10 cellular contexts compared by ENCODE assay signal in genomic region chr4:151604238-151604637, GRCh38.
DNase-seq lines count a peak whose midpoint lies in the region; ATAC-seq, FAIRE-seq and TF ChIP-seq lines count a peak whose summit lies in the region.
"Had no signal": no experiment of that assay in that cellular context is flagged by ENCODE, and none has a peak within 500 bp of the region (broad histone marks: within the 10 kb centered on the region; RNA-seq: fewer than 3 reads in every experiment).

No MANE protein-coding gene starts in this region.

- peak; percentile 48 for TF ChIP-seq CTCF in astrocyte (IDR thresholded peaks at IDR 0.05; ENCODE audit: insufficient read depth, low read depth, low read length)

- H4K20me1 ChIP-seq in BLaER1, result no peaks in the 10 kb centered on the region
- H4K20me1 ChIP-seq in astrocyte (ENCODE audit: insufficient read depth, low read length), result no peaks in the 10 kb centered on the region

- H3K27ac ChIP-seq in BLaER1, result no peak overlapping the region
- H3K27ac ChIP-seq in astrocyte (ENCODE audit: low read depth, low read length), result no peak overlapping the region
- H3K27ac ChIP-seq: skin epidermis had no signal

- peaks cover 3% of the 10 kb centered on the region for H3K9me3 Mint-ChIP-seq in astrocyte (ENCODE audit: unreplicated experiment)

- H3K4me1 ChIP-seq in BLaER1 (peaks cover 12% of the 10 kb centered on the region; the same call in 1 of the 2 replicates), astrocyte (ENCODE audit: insufficient read depth, low read length) (no peaks in the 10 kb centered on the region)

- H3K9me3 ChIP-seq in BLaER1, result 0 out of 2 replicates have a peak, but pooled peaks cover 7% of the 10 kb centered on the region
- no peaks in the 10 kb centered on the region for H3K9me3 ChIP-seq in astrocyte (ENCODE audit: insufficient read depth, low read depth, low read length)

- H3K4me1 Mint-ChIP-seq in astrocyte (ENCODE audit: low read depth, unreplicated experiment), result peaks cover 15% of the 10 kb centered on the region

- no peak overlapping the region for H3K9ac ChIP-seq in BLaER1
- no peak overlapping the region for H3K9ac ChIP-seq in astrocyte (ENCODE audit: low read length)

- H3K4me2 ChIP-seq in BLaER1 (peak overlapping the region; percentile 6; the same call in 1 of the 2 replicates), astrocyte (ENCODE audit: low read length) (no peak overlapping the region)

- no peaks in the 10 kb centered on the region for H3K27me3 ChIP-seq in BLaER1
- no peaks in the 10 kb centered on the region for H3K27me3 ChIP-seq in astrocyte (ENCODE audit: insufficient read depth, low read length)

- H3K4me3 Mint-ChIP-seq in astrocyte (ENCODE audit: unreplicated experiment), result no peak overlapping the region

- H3K79me2 ChIP-seq in astrocyte (ENCODE audit: insufficient read depth, low read length), result no peaks in the 10 kb centered on the region

- no peak overlapping the region for H2AFZ ChIP-seq in astrocyte (ENCODE audit: low read depth, low read length)

- H3K27me3 Mint-ChIP-seq in astrocyte (ENCODE audit: low read depth, unreplicated experiment), result no peaks in the 10 kb centered on the region

- H3K36me3 ChIP-seq in BLaER1, result no peaks in the 10 kb centered on the region
- no peaks in the 10 kb centered on the region for H3K36me3 ChIP-seq in astrocyte (ENCODE audit: insufficient read depth, low read length)

- DNase-seq in HT1080 (ENCODE audit: low read depth) (peak; percentile 17), astrocyte (ENCODE audit: low read depth) (no peak), left lobe of liver (ENCODE audit: low spot score) (no peak), HK-2 (ENCODE audit: unreplicated experiment) (no peak), retina (no peak), NCI-H2107 treated with DMSO at 0.1 percent for 48 hours (lab: John Stamatoyannopoulos, UW; ENCODE audit: unreplicated experiment) (no peak)
- no peak for DNase-seq in activated T-cell treated with anti-CD3 and anti-CD28 coated beads, Interleukin-2, amount 50 U/mL, for 48 hours
- DNase-seq: amygdala had no signal

- no peak overlapping the region for H3K27ac Mint-ChIP-seq in astrocyte (ENCODE audit: unreplicated experiment)

- no peaks in the 10 kb centered on the region for H3K36me3 Mint-ChIP-seq in astrocyte (ENCODE audit: low read depth, unreplicated experiment)

- H3K4me3 ChIP-seq in BLaER1 (no peak overlapping the region), astrocyte (ENCODE audit: insufficient read depth, low read depth, low read length) (no peak overlapping the region)
- H3K4me3 ChIP-seq: skin epidermis had no signal

- peak; percentile 47 for FAIRE-seq in astrocyte (lab: Jason Lieb, UNC)

- ATAC-seq in left lobe of liver, result peak; percentile 82
